Comparison of ENCODE assay signal across 1 cellular context in the genomic region with DNA sequence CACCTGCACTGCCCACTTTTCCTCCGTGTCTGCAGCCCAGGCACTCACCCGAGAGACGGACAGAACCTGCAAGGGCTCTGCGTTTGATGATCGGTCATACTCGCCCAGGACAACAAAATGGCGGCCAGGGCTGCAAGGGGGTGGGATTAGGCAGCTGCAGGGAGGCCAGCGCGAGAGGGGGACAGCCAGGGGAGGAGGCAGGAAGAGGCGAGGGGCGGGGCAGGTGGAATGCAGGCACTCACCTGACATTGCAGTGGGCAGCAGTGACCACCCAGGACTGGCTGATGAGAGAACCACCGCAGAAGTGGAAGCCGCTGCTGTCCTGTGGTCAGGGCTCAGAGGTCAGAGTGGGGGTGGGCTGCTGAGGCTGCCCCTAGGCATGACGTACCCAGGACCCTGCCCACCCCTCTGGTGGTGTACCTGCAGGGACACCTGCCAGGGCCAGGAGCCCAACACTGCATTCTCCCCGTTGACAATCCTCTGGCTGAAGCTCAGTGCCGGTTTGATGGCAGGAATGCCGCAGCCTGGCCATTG.
A peak's percentile ranks its signal among the peaks of the same experiment; 100 is the strongest.
TF ChIP-seq lines count a peak whose summit lies in the region.

No MANE protein-coding gene starts in this region.

TF ChIP-seq in HepG2, 621 proteins besides CTCF, POLR2A, EP300 and RAD21:
- TF ChIP-seq AGO1 (IDR thresholded peaks at IDR 0.05; ENCODE audit: low read depth, low read length, poor library complexity, severe bottlenecking) (peak; percentile 7), AGO2 (optimal IDR thresholded peaks at IDR 0.05; ENCODE audit: low read depth, low read length) (peak; percentile 87), ZNF335 (CRISPR knock-in tag; IDR thresholded peaks at IDR 0.05) (no peak), ZNF792 (CRISPR knock-in tag; IDR thresholded peaks at IDR 0.05) (no peak)
